ENCODE assay signal across 8 cellular contexts in the genomic region with DNA sequence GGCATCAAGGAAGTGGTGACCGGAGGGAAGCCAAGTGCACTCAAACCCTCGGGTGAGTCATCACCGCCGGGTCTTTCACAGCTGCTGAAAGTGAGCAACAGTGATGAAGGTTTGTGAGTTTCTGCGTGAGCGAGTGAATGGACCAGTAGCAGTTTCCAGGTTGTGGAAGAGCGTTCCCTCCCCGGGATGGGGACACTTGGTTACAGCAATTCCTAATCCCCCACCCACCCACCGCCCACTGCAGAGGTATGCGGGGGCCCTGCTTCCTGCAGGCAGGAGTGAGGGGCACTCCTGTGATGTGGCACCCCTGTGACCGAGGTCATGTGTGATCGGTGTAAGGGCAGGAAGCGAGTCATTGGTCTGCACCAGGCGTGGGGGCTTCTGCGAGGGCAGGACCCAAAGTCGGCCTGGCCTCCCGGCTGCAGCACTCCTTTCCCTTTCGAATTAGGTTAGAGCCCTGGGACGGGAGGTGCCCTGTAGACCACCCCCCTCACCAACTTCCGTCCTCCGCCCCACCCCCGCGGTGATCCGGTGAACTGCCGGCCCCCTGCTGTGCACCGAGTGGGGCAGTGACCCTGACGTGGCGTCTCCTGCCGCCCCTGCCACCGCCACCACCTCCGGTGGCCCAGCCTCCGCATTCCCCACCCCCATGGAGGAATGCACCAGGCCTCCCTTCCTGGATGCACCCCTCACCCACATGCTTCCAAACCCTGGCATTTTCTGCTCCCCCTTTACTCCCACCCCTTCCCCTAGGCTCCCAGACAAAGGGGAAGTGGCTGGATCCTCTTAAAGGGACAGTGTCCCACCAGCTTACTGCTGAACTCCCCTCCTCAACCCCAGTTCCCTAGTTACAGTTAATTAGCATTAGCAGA. TPM values are rescaled to one million over a fixed set of nuclear protein-coding genes. Genes with fewer than 3 reads are reported as not detected.
A peak's percentile ranks its signal among the peaks of the same experiment; 100 is the strongest.
DNase-seq lines count a peak whose midpoint lies in the region; FAIRE-seq and TF ChIP-seq lines count a peak whose summit lies in the region.

No MANE protein-coding gene starts in this region.

- H2AFZ ChIP-seq in H9 (ENCODE audit: low read length) (no peak overlapping the region), endothelial cell of umbilical vein (ENCODE audit: low read depth, low read length) (peak overlapping the region; percentile 14)

- H3K9me3 ChIP-seq in H9 (ENCODE audit: control insufficient read depth, low read depth, low read length) = no peaks in the 10 kb centered on the region
- no peaks in the 10 kb centered on the region for H3K9me3 ChIP-seq in endothelial cell of umbilical vein (replicated peaks; ENCODE audit: control insufficient read depth, insufficient read depth, low read length)
- H3K9me3 ChIP-seq in mucosa of rectum (ENCODE audit: control insufficient read depth in 2 of 2, low read length in 2 of 2) = no peaks in the 10 kb centered on the region
- H3K9me3 ChIP-seq in Caco-2 = no peaks in the 10 kb centered on the region

- H4K20me1 ChIP-seq in H9 (ENCODE audit: control insufficient read depth, insufficient read depth, insufficient read length) (no peaks in the 10 kb centered on the region), endothelial cell of umbilical vein (replicated peaks; ENCODE audit: control insufficient read depth, extremely low read depth, insufficient read depth, low read length) (no peaks in the 10 kb centered on the region)

- H3K4me3 Mint-ChIP-seq in H9 = peak overlapping the region; percentile 49 to 77
- H3K4me3 Mint-ChIP-seq in Caco-2 (ENCODE audit: unreplicated experiment) = no peak overlapping the region

- H3K23ac ChIP-seq in H9 (ENCODE audit: insufficient read length, low read depth, low read length) = no peak overlapping the region

- POLR2A ChIA-PET in endothelial cell of umbilical vein (lab: Charles Lee) = interaction anchor here (1.0 to 1.1 kb wide), 2 partner anchors 11 to 88 kb away, joined by 3 to 6 read pairs; partner anchors contain the start of gene LIMK1
- POLR2A ChIA-PET in Caco-2 (lab: Charles Lee) = no interaction called here

- no peak overlapping the region for H3K56ac ChIP-seq in H9 (ENCODE audit: insufficient read length, low read depth, low read length)

- H4K5ac ChIP-seq in H9 (ENCODE audit: insufficient read length, low read depth, low read length) = no peak overlapping the region

- DNase-seq in GF-D8 (lab: John Stamatoyannopoulos, UW) = peak; percentile 50
- DNase-seq in H9 = peak; percentile 85
- peak; percentile 8 for DNase-seq in NCI-H2107 treated with DMSO at 0.1 percent for 48 hours (lab: John Stamatoyannopoulos, UW; ENCODE audit: unreplicated experiment)
- DNase-seq in activated CD8-positive, alpha-beta memory T cell treated with anti-CD3 and anti-CD28 coated beads for 4 hours (ENCODE audit: low read depth in 2 of 2) = peak; percentile 55 to 69
- peak; percentile 89 for DNase-seq in endothelial cell of umbilical vein (ENCODE audit: low read depth, low spot score)
- peak; percentile 47 to 67 for DNase-seq in stimulated activated CD8-positive, alpha-beta memory T cell treated with anti-CD3 and anti-CD28 coated beads, Interleukin-4, amount 100 ng/mL, for 4 hours (ENCODE audit: low read depth in 2 of 2, low spot score in 1 of 2)
- no peak for DNase-seq in Caco-2

- peaks cover 4 to 9% of the 10 kb centered on the region in 2 experiments for H3K36me3 ChIP-seq in endothelial cell of umbilical vein (ENCODE audit: control insufficient read depth in 2 of 2, extremely low read depth in 1 of 2, insufficient read depth in 2 of 2, low read length in 2 of 2)
- H3K36me3 ChIP-seq in mucosa of rectum (ENCODE audit: control insufficient read depth in 2 of 2, insufficient read depth in 2 of 2, low read length in 2 of 2) = peaks cover 0 to 2% of the 10 kb centered on the region in 2 donors
- peaks cover 2% of the 10 kb centered on the region; the same call in 1 of the 2 replicates for H3K36me3 ChIP-seq in Caco-2 (ENCODE audit: control insufficient read depth, insufficient read depth, low read length)

- H3K27ac ChIP-seq in H9 (ENCODE audit: insufficient read length, low read depth, low read length) = no peak overlapping the region
- H3K27ac ChIP-seq in endothelial cell of umbilical vein (ENCODE audit: insufficient read depth, low read depth, low read length) = peak overlapping the region; percentile 83
- H3K27ac ChIP-seq in mucosa of rectum (ENCODE audit: low read depth in 2 of 2, low read length in 2 of 2) = peak overlapping the region; percentile 74 to 80

- dilution Hi-C loops in endothelial cell of umbilical vein (cut with MboI; ENCODE audit: extremely low pct_ligation_motif_present, low sequenced_read_pairs) = no loop called here

- H3K14ac ChIP-seq in H9 (ENCODE audit: insufficient read depth, low read length) = no peak overlapping the region

- H2AK5ac ChIP-seq in H9 (ENCODE audit: insufficient read length, low read length) = no peak overlapping the region

- peak; percentile 92 for FAIRE-seq in endothelial cell of umbilical vein (lab: Jason Lieb, UNC)

- H2BK15ac ChIP-seq in H9 (ENCODE audit: low read depth, low read length) = no peak overlapping the region

- H3K4ac ChIP-seq in H9 (ENCODE audit: low read depth, low read length) = no peak overlapping the region

- no peak overlapping the region for H2BK120ac ChIP-seq in H9 (ENCODE audit: low read depth, low read length, poor library complexity, severe bottlenecking)

- peak; percentile 21 for TF ChIP-seq POLR2A in endothelial cell of umbilical vein (IDR thresholded peaks at IDR 0.05; ENCODE audit: low read depth, low read length)

- peaks cover 6% of the 10 kb centered on the region; the same call in 1 of the 2 replicates for H3K4me1 ChIP-seq in H9 (ENCODE audit: insufficient read depth, low read length)
- H3K4me1 ChIP-seq in endothelial cell of umbilical vein (ENCODE audit: control insufficient read depth, extremely low read depth, insufficient read depth, low read length) = peaks cover 34% of the 10 kb centered on the region
- H3K4me1 ChIP-seq in mucosa of rectum (ENCODE audit: control insufficient read depth in 2 of 2, insufficient read depth in 2 of 2, low read length in 2 of 2) = peaks cover 6 to 13% of the 10 kb centered on the region in 2 donors
- H3K4me1 ChIP-seq in Caco-2 = no peaks in the 10 kb centered on the region

- peaks cover 31 to 37% (median 37%) of the 10 kb centered on the region in 3 experiments for H3K36me3 Mint-ChIP-seq in H9 (ENCODE audit: insufficient read depth in 1 of 3, low read depth in 3 of 3)
- H3K36me3 Mint-ChIP-seq in Caco-2 (ENCODE audit: insufficient read depth, unreplicated experiment) = peaks cover 23% of the 10 kb centered on the region

- no peak overlapping the region for H2BK12ac ChIP-seq in H9 (ENCODE audit: insufficient read length, low read depth, low read length)

- no peak overlapping the region for H3K18ac ChIP-seq in H9 (ENCODE audit: insufficient read length, low read depth, low read length)

- H3K27ac Mint-ChIP-seq in H9 = peak overlapping the region; percentile 95 to 97 (median 95)
- no peak overlapping the region for H3K27ac Mint-ChIP-seq in Caco-2 (ENCODE audit: unreplicated experiment)

- H3K79me2 ChIP-seq in H9 (ENCODE audit: insufficient read depth, low read length) (no peaks in the 10 kb centered on the region), endothelial cell of umbilical vein (ENCODE audit: control insufficient read depth, insufficient read depth, low read length) (no peaks in the 10 kb centered on the region)

- H3K4me1 Mint-ChIP-seq in H9 = peaks cover 26% of the 10 kb centered on the region in 2 experiments
- no peaks in the 10 kb centered on the region for H3K4me1 Mint-ChIP-seq in Caco-2 (ENCODE audit: low read depth, unreplicated experiment)

- H3K4me3 ChIP-seq in endothelial cell of umbilical vein (replicated peaks in 1 of 3; ENCODE audit: insufficient read depth in 1 of 3, low read depth in 1 of 3, low read length in 3 of 3) (peak overlapping the region in 2 of 3 experiments; percentile 0 to 29), mucosa of rectum (ENCODE audit: low read length in 2 of 2) (peak overlapping the region; percentile 59 to 67), Caco-2 (ENCODE audit: low read depth, low read length) (no peak overlapping the region)

- H3K23me2 ChIP-seq in H9 (ENCODE audit: insufficient read length, low read depth, low read length, poor library complexity, severe bottlenecking) = peaks cover 3% of the 10 kb centered on the region

- CTCF ChIA-PET in endothelial cell of umbilical vein (lab: Charles Lee) = interaction anchor here (0.8 to 1.5 kb wide), 4 partner anchors 10 to 112 kb away, joined by 3 to 6 read pairs (median 4); partner anchors contain the start of genes EIF4H and LIMK1
- CTCF ChIA-PET in Caco-2 (lab: Charles Lee) = no interaction called here

- no peak overlapping the region for H3K9ac ChIP-seq in H9 (ENCODE audit: extremely low read depth, insufficient read length, low read length)
- H3K9ac ChIP-seq in endothelial cell of umbilical vein (replicated peaks; ENCODE audit: extremely low read depth, insufficient read depth, low read length) = peak overlapping the region; percentile 54
- H3K9ac ChIP-seq in mucosa of rectum (ENCODE audit: low read depth in 1 of 2, low read length in 2 of 2) = peak overlapping the region; percentile 53 to 56

- no CpG with 5 or more reads among the region's 32 CpGs for WGBS in H9 (ENCODE audit: extremely low coverage, insufficient read length, low lambda C conversion rate)

- H2BK20ac ChIP-seq in H9 (ENCODE audit: low read depth, low read length, poor library complexity, severe bottlenecking) = no peak overlapping the region

- H3K9me1 ChIP-seq in endothelial cell of umbilical vein (replicated peaks; ENCODE audit: control insufficient read depth, extremely low read depth, insufficient read depth, low read length) = no peaks in the 10 kb centered on the region

- BruUV-seq in endothelial cell of umbilical vein (replicated peaks; lab: Mats Ljungman, UMichigan) = TSS peak; percentile 13
- BruUV-seq in Caco-2 (replicated peaks; lab: Mats Ljungman, UMichigan) = no TSS peak

- no peak overlapping the region for H2BK5ac ChIP-seq in H9 (ENCODE audit: insufficient read length, low read length)

- H3T11ph ChIP-seq in H9 (ENCODE audit: low read length) = no peak overlapping the region

- H3K27me3 ChIP-seq in H9 (ENCODE audit: insufficient read depth, low read length) (no peaks in the 10 kb centered on the region), endothelial cell of umbilical vein (ENCODE audit: control insufficient read depth in 2 of 2, insufficient read depth in 2 of 2, low read length in 2 of 2) (no peaks in the 10 kb centered on the region), mucosa of rectum (ENCODE audit: control insufficient read depth in 2 of 2, insufficient read depth in 2 of 2, low read length in 2 of 2) (no peaks in the 10 kb centered on the region), Caco-2 (replicated peaks; ENCODE audit: control insufficient read depth, insufficient read depth, low read length) (no peaks in the 10 kb centered on the region)

- no peak overlapping the region for H4K8ac ChIP-seq in H9 (replicated peaks; ENCODE audit: insufficient read length, low read depth, low read length)

- no peaks in the 10 kb centered on the region for H3K79me1 ChIP-seq in H9 (ENCODE audit: insufficient read depth, low read depth, low read length, poor library complexity, severe bottlenecking)

- H4K91ac ChIP-seq in H9 (ENCODE audit: insufficient read length, low read depth, low read length) = no peak overlapping the region

- H3K9me3 Mint-ChIP-seq in H9 (peaks cover 9 to 12% of the 10 kb centered on the region in 2 experiments), Caco-2 (ENCODE audit: unreplicated experiment) (no peaks in the 10 kb centered on the region)

- H3K4me2 ChIP-seq in H9 (ENCODE audit: insufficient read depth, insufficient read length, low read length) = peak overlapping the region; percentile 33
- H3K4me2 ChIP-seq in endothelial cell of umbilical vein (ENCODE audit: insufficient read depth, low read length) = peak overlapping the region; percentile 12

- H3K27me3 Mint-ChIP-seq in H9 (ENCODE audit: low read depth) = no peaks in the 10 kb centered on the region
- H3K27me3 Mint-ChIP-seq in Caco-2 (ENCODE audit: insufficient read depth, unreplicated experiment) = no peaks in the 10 kb centered on the region

- intact Hi-C loops in endothelial cell of umbilical vein (cut with micrococcal nuclease) (loop anchor here (2.0 to 10.0 kb wide), 2 partner anchors 80 to 180 kb away; partner anchors contain the start of gene EIF4H), Caco-2 (cut with micrococcal nuclease; ENCODE audit: unreplicated experiment) (no loop called here)

- no peak for TF ChIP-seq CTCF in H9 (conservative IDR thresholded peaks at IDR 0.05)
- TF ChIP-seq CTCF in endothelial cell of umbilical vein (IDR thresholded peaks at IDR 0.05; ENCODE audit: extremely low read depth in 1 of 2, insufficient read depth in 1 of 2, low read depth in 1 of 2, low read length in 2 of 2) = no peak
- no peak for TF ChIP-seq CTCF in Caco-2 (IDR thresholded peaks at IDR 0.05; ENCODE audit: insufficient read depth in 1 of 2, low read depth in 1 of 2, low read length in 1 of 2, severe bottlenecking in 1 of 2, unreplicated experiment in 1 of 2)

RNA-seq across cellular contexts. Expression of gene LIMK1, which starts 10.9 kb away (rescaled TPM):
- total RNA-seq in H9 (2021) = 63.0 and 63.8 TPM in 2 replicates
- 54.4 and 54.5 TPM in 2 replicates for total RNA-seq in endothelial cell of umbilical vein
- 52.9 and 62.0 TPM in 2 replicates for polyA plus RNA-seq in endothelial cell of umbilical vein
- polyA plus RNA-seq in endothelial cell of umbilical vein (2011; cell fraction: cytosol; rRNA removed) = 44.1 and 53.1 TPM in 2 replicates
- 35.1 and 41.7 TPM in 2 replicates for polyA plus RNA-seq in endothelial cell of umbilical vein (2011; cell fraction: nucleus; rRNA removed)
- polyA plus RNA-seq in endothelial cell of umbilical vein (2012) = 57.2 and 60.2 TPM in 2 replicates
- polyA minus RNA-seq in endothelial cell of umbilical vein = 46.3 and 56.0 TPM in 2 replicates
- 14.4 TPM for polyA minus RNA-seq in endothelial cell of umbilical vein (2011; cell fraction: cytosol; rRNA and poly(A)+ RNA removed)
- 12.6 and 20.9 TPM in 2 replicates for polyA minus RNA-seq in endothelial cell of umbilical vein (2011; cell fraction: nucleus; rRNA and poly(A)+ RNA removed)
- total RNA-seq in Caco-2 (2022) = 30.6 and 31.4 TPM in 2 replicates

Comparison
In these comparisons a context has a peak if more than half of its experiments do, and no peak if none do; other contexts are left out.
1. DNase-seq: peak in GF-D8 (single experiment), H9 (single experiment), NCI-H2107 treated with DMSO at 0.1 percent for 48 hours (single experiment), activated CD8-positive, alpha-beta memory T cell treated with anti-CD3 and anti-CD28 coated beads for 4 hours (2 of 2), endothelial cell of umbilical vein (single experiment) and stimulated activated CD8-positive, alpha-beta memory T cell treated with anti-CD3 and anti-CD28 coated beads, Interleukin-4, amount 100 ng/mL, for 4 hours (2 of 2); none in Caco-2 (0 of 2).